ENCODE assay signal across 29 cellular contexts in genomic region chr5:142602720-142603245, GRCh38.
DNase-seq lines count a peak whose midpoint lies in the region; ATAC-seq and TF ChIP-seq lines count a peak whose summit lies in the region.
"Had no signal": no experiment of that assay in that cellular context is flagged by ENCODE, and none has a peak within 500 bp of the region (broad histone marks: within the 10 kb centered on the region; RNA-seq: fewer than 3 reads in every experiment).

No MANE protein-coding gene starts in this region.

- peaks cover 14% of the 10 kb centered on the region for H3F3A ChIP-seq in SK-N-SH (replicated peaks; ENCODE audit: insufficient read depth)

- no peak for DNase-seq in heart left ventricle
- DNase-seq in right atrium auricular region (ENCODE audit: low spot score), result no peak
- peak; percentile 36 for DNase-seq in amniotic epithelial cell (ENCODE audit: low read depth)
- peak; percentile 26 for DNase-seq in iris pigment epithelial cell (ENCODE audit: low read depth)
- DNase-seq in activated gamma-delta T cell (lab: John Stamatoyannopoulos, UW), result no peak
- DNase-seq in SK-N-SH, result no peak
- DNase-seq in NCI-H187 treated with DMSO at 0.1 percent for 48 hours (lab: John Stamatoyannopoulos, UW), result no peak
- DNase-seq: 8988T; activated CD4-positive, alpha-beta T cell treated with anti-CD3 and anti-CD28 coated beads, Interleukin-2, amount 10 ng/mL, durations not matched to agents 24 days and 14 days; activated naive CD4-positive, alpha-beta T cell; activated T-cell treated with anti-CD3 and anti-CD28 coated beads, Interleukin-2, amount 50 U/mL, for 4 hours; CD4-positive, alpha-beta T cell; foreskin fibroblast; left colon; MM.1S; naive B cell; NCI-H1436; NCI-H446; NCI-H82; nucleus accumbens; psoas muscle; stimulated activated naive CD8-positive, alpha-beta T cell treated with anti-CD3 and anti-CD28 coated beads, Interleukin-15, Interleukin-2, amounts not matched to agents 100 U/mL and 50 U/mL, for 24 hours; T-helper 9 cell; testis; uterus; WERI-Rb-1 had no signal

- H3K9ac ChIP-seq in SK-N-SH, result no peak overlapping the region

- CTCF ChIA-PET in SK-N-SH (lab: Yijun Ruan, JAX), result interaction anchor here (1.0 to 2.0 kb wide), 10 partner anchors 8 to 450 kb away, joined by 3 to 13 read pairs (median 4); no protein-coding TSS in a partner anchor

- H3K9me3 ChIP-seq in heart left ventricle (no peaks in the 10 kb centered on the region), right atrium auricular region (no peaks in the 10 kb centered on the region), SK-N-SH (no peaks in the 10 kb centered on the region)
- H3K9me3 ChIP-seq: psoas muscle, testis, uterus had no signal

- no peak for TF ChIP-seq POLR2A in heart left ventricle (IDR thresholded peaks at IDR 0.05)

- intact Hi-C loops in heart left ventricle (cut with DNase I), result loop anchor here in 1 of 10 donors (5.0 kb wide), 1 partner anchor 40 kb away; no protein-coding TSS in a partner anchor

- no peaks in the 10 kb centered on the region for H3K79me2 ChIP-seq in SK-N-SH (ENCODE audit: insufficient read depth)

- no peak for TF ChIP-seq CTCF in heart left ventricle (IDR thresholded peaks at IDR 0.05)
- TF ChIP-seq CTCF in right atrium auricular region (IDR thresholded peaks at IDR 0.05), result no peak
- no peak for TF ChIP-seq CTCF in SK-N-SH (IDR thresholded peaks at IDR 0.05)

- ATAC-seq in heart left ventricle, result no peak
- ATAC-seq in HG03135 (IDR thresholded peaks at IDR 0.05; ENCODE audit: unreplicated experiment), result no peak
- ATAC-seq: activated T-cell treated with anti-CD3 and anti-CD28 coated beads, Interleukin-2, amount 50 U/mL, for 4 hours; GM23338; left colon; psoas muscle; Right ventricle myocardium inferior; stimulated activated naive CD8-positive, alpha-beta T cell treated with anti-CD3 and anti-CD28 coated beads, Interleukin-15, Interleukin-2, amounts not matched to agents 100 U/mL and 50 U/mL, for 24 hours had no signal

- no peak overlapping the region for H3K4me2 ChIP-seq in SK-N-SH
- H3K4me2 ChIP-seq: GM23338 had no signal

- 72 to 84% (median 73%) methylated on average over 4 of the region's 4 CpGs for WGBS in heart left ventricle, 4 donors
- WGBS in SK-N-SH (ENCODE audit: low lambda C conversion rate), result 83% methylated on average over 4 of the region's 4 CpGs

- no peak for TF ChIP-seq RAD21 in SK-N-SH (IDR thresholded peaks at IDR 0.05; ENCODE audit: low read length)

- no peaks in the 10 kb centered on the region for H3K9me2 ChIP-seq in SK-N-SH

- no peak overlapping the region for H2AFZ ChIP-seq in SK-N-SH (ENCODE audit: low read depth)
- H2AFZ ChIP-seq: GM23338 had no signal

- H3K36me3 ChIP-seq in heart left ventricle, result peaks cover 0 to 4% (median 0%) of the 10 kb centered on the region in 9 donors
- no peaks in the 10 kb centered on the region for H3K36me3 ChIP-seq in right atrium auricular region
- no peaks in the 10 kb centered on the region for H3K36me3 ChIP-seq in SK-N-SH (replicated peaks in 1 of 2; ENCODE audit: control insufficient read depth in 1 of 2, insufficient read depth in 2 of 2, low read length in 1 of 2)
- H3K36me3 ChIP-seq: uterus, WERI-Rb-1 had no signal

- TF ChIP-seq EP300 in SK-N-SH (IDR thresholded peaks at IDR 0.05; ENCODE audit: borderline replicate concordance in 1 of 2, low read depth in 1 of 2, low read length in 1 of 2), result no peak

- POLR2A ChIA-PET in SK-N-SH (lab: Yijun Ruan, JAX), result no interaction called here

- no peak overlapping the region for H3K4me3 ChIP-seq in heart left ventricle
- no peak overlapping the region for H3K4me3 ChIP-seq in right atrium auricular region
- H3K4me3 ChIP-seq in SK-N-SH (ENCODE audit: low read depth in 2 of 2, low read length in 1 of 2), result no peak overlapping the region
- H3K4me3 ChIP-seq: GM23338, psoas muscle, testis, uterus had no signal

- H3K27ac ChIP-seq in heart left ventricle (peak overlapping the region in 7 of 12 donors; percentile 3 to 78 (median 27)), right atrium auricular region (no peak overlapping the region), SK-N-SH (ENCODE audit: low read depth in 2 of 2, low read length in 1 of 2) (no peak overlapping the region)
- H3K27ac ChIP-seq: psoas muscle, testis, uterus, WERI-Rb-1 had no signal

- H4K20me1 ChIP-seq in SK-N-SH (ENCODE audit: insufficient read depth), result no peaks in the 10 kb centered on the region

- H3K4me1 ChIP-seq in heart left ventricle (peaks cover 0 to 62% (median 23%) of the 10 kb centered on the region in 12 donors), right atrium auricular region (peaks cover 0 to 12% of the 10 kb centered on the region in 2 donors), SK-N-SH (ENCODE audit: control insufficient read depth in 1 of 2, insufficient read depth in 2 of 2, low read depth in 1 of 2, low read length in 1 of 2) (peaks cover 4 to 10% of the 10 kb centered on the region in 2 experiments; a peak in 2 of 4 replicates)
- H3K4me1 ChIP-seq: testis, uterus had no signal

- H3K27me3 ChIP-seq in heart left ventricle, result peaks cover 0 to 3% (median 0%) of the 10 kb centered on the region in 9 donors
- H3K27me3 ChIP-seq in right atrium auricular region, result no peaks in the 10 kb centered on the region
- no peaks in the 10 kb centered on the region for H3K27me3 ChIP-seq in SK-N-SH (ENCODE audit: insufficient read depth)
- H3K27me3 ChIP-seq: testis, uterus had no signal

TF ChIP-seq in SK-N-SH, 30 proteins besides CTCF, POLR2A, EP300 and RAD21:
- TF ChIP-seq CHD2 (IDR thresholded peaks at IDR 0.05; ENCODE audit: low read length, partially characterized antibody) (no peak), NRF1 (IDR thresholded peaks at IDR 0.05; ENCODE audit: low read depth, low read length) (no peak), RXRA (IDR thresholded peaks at IDR 0.05; ENCODE audit: borderline replicate concordance, low read depth) (no peak), GATA2 (CRISPR knock-in tag; IDR thresholded peaks at IDR 0.05) (no peak), EZH2phosphoT487 (IDR thresholded peaks at IDR 0.05; ENCODE audit: borderline replicate concordance, low read depth) (no peak), FOXM1 (IDR thresholded peaks at IDR 0.05; ENCODE audit: low read depth) (no peak), ZBTB33 (IDR thresholded peaks at IDR 0.05; ENCODE audit: borderline replicate concordance, low read depth) (no peak), REST (IDR thresholded peaks at IDR 0.05; ENCODE audit: low read depth, low read length) (no peak), JUND (IDR thresholded peaks at IDR 0.05) (no peak), FOXJ3 (CRISPR knock-in tag; IDR thresholded peaks at IDR 0.05) (no peak), RCOR1 (IDR thresholded peaks at IDR 0.05; ENCODE audit: low read length) (no peak)
TF ChIP-seq in SK-N-SH: peak in this region for 0.

Comparison
In these comparisons a context has a peak if more than half of its experiments do, and no peak if none do; other contexts are left out.
1. H3K27ac ChIP-seq: peak in heart left ventricle (7 of 12); none in right atrium auricular region (0 of 2) and SK-N-SH (0 of 2).
2. DNase-seq: peak in amniotic epithelial cell (single experiment) and iris pigment epithelial cell (single experiment); none in heart left ventricle (0 of 5), right atrium auricular region (single experiment), activated gamma-delta T cell (single experiment), SK-N-SH (single experiment) and NCI-H187 treated with DMSO at 0.1 percent for 48 hours (single experiment).